Comparison of ENCODE assay signal across 1 cellular context in the genomic region with DNA sequence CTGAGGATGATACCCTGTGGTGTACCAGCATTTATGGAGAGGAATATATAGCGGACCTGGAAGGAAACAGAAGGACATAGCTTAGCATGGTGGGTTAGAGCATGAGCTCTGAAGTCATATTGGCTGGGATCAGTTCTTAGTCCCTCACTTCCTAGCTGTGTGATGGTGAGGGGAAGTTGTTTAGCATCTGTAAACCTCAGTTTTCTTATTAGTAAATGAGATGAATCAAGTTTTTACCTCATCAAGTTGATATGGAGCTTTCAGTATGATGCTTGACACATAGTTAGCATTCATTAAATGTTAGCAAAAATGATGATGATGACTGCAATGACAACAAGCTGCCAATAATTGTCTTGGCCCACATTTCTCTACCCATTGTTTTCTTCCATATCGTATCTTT.
TF ChIP-seq lines count a peak whose summit lies in the region.

No MANE protein-coding gene starts in this region.

TF ChIP-seq in GM12878, 131 proteins besides CTCF, POLR2A, EP300 and RAD21:
- TF ChIP-seq CEBPB (IDR thresholded peaks at IDR 0.05; ENCODE audit: borderline replicate concordance in 1 of 2, low read depth in 2 of 2, low read length in 2 of 2) = no peak
- TF ChIP-seq SP1 (IDR thresholded peaks at IDR 0.05; ENCODE audit: low read depth, low read length) = no peak
